In the genomic region with DNA sequence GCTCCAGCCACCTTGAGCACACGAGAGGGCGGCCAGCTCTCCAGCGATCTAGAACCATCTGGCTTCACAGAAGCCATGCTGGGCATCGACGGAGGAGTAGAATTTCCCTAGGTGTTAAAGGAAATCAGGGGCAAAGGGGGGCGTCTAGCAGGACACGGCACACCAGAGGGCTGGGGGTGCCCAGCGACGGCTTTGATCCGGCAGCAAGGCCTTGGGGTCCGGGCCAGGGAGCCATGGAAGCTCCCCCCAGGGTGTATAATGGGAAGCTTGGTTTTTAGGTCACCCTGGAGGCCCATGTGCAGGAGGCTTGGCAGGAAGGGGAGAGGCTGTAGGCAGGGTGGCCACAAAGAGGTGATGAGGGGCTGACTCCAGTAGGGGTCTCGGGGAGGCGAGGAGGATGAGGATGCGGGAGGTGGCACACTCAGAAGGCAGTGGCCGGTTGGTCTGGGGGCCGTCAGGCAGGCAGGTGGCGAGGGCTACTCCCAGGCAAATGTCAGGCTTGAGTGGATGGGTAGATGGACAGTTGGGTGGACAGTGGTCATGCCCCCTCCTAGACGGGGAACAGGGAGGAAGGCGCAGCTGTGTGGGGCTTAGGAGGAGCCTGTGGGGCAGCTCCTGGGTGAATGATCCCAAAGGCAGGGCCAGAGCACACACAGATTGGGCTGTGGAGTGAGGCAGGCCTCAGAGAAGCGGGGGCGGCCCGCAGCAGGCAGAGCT, we compare ENCODE assay signal across 1 cellular context.
TF ChIP-seq lines count a peak whose summit lies in the region.

No MANE protein-coding gene starts in this region.

TF ChIP-seq in K562, 482 proteins besides CTCF, POLR2A, EP300 and RAD21:
- TF ChIP-seq, protein P1, sequence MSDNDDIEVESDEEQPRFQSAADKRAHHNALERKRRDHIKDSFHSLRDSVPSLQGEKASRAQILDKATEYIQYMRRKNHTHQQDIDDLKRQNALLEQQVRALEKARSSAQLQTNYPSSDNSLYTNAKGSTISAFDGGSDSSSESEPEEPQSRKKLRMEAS (CRISPR knock-in tag; IDR thresholded peaks at IDR 0.05): no peak
- TF ChIP-seq CSDE1 (IDR thresholded peaks at IDR 0.05): no peak
- no peak for TF ChIP-seq SUPT5H (IDR thresholded peaks at IDR 0.05)
- TF ChIP-seq ZNF780A (CRISPR knock-in tag; IDR thresholded peaks at IDR 0.05): no peak
- TF ChIP-seq, protein P2, sequence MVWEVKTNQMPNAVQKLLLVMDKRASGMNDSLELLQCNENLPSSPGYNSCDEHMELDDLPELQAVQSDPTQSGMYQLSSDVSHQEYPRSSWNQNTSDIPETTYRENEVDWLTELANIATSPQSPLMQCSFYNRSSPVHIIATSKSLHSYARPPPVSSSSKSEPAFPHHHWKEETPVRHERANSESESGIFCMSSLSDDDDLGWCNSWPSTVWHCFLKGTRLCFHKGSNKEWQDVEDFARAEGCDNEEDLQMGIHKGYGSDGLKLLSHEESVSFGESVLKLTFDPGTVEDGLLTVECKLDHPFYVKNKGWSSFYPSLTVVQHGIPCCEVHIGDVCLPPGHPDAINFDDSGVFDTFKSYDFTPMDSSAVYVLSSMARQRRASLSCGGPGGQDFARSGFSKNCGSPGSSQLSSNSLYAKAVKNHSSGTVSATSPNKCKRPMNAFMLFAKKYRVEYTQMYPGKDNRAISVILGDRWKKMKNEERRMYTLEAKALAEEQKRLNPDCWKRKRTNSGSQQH (CRISPR knock-in tag; IDR thresholded peaks at IDR 0.05): no peak
- no peak for TF ChIP-seq NFRKB (IDR thresholded peaks at IDR 0.05; ENCODE audit: low read depth)
- TF ChIP-seq ZKSCAN3 (CRISPR knock-in tag; IDR thresholded peaks at IDR 0.05): no peak
- no peak for TF ChIP-seq HDAC3 (IDR thresholded peaks at IDR 0.05; ENCODE audit: borderline replicate concordance, partially characterized antibody)
- no peak for TF ChIP-seq GABPA (tag; conservative IDR thresholded peaks at IDR 0.05; ENCODE audit: low read depth)
- TF ChIP-seq, protein P3, sequence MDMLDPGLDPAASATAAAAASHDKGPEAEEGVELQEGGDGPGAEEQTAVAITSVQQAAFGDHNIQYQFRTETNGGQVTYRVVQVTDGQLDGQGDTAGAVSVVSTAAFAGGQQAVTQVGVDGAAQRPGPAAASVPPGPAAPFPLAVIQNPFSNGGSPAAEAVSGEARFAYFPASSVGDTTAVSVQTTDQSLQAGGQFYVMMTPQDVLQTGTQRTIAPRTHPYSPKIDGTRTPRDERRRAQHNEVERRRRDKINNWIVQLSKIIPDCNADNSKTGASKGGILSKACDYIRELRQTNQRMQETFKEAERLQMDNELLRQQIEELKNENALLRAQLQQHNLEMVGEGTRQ (CRISPR knock-in tag; IDR thresholded peaks at IDR 0.05): no peak
- TF ChIP-seq, protein P4, sequence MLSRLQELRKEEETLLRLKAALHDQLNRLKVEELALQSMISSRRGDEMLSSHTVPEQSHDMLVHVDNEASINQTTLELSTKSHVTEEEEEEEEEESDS (CRISPR knock-in tag; IDR thresholded peaks at IDR 0.05): no peak
- TF ChIP-seq ZNF77 (CRISPR knock-in tag; IDR thresholded peaks at IDR 0.05): no peak
- TF ChIP-seq RNF2 (IDR thresholded peaks at IDR 0.05): no peak
- TF ChIP-seq, protein P5, sequence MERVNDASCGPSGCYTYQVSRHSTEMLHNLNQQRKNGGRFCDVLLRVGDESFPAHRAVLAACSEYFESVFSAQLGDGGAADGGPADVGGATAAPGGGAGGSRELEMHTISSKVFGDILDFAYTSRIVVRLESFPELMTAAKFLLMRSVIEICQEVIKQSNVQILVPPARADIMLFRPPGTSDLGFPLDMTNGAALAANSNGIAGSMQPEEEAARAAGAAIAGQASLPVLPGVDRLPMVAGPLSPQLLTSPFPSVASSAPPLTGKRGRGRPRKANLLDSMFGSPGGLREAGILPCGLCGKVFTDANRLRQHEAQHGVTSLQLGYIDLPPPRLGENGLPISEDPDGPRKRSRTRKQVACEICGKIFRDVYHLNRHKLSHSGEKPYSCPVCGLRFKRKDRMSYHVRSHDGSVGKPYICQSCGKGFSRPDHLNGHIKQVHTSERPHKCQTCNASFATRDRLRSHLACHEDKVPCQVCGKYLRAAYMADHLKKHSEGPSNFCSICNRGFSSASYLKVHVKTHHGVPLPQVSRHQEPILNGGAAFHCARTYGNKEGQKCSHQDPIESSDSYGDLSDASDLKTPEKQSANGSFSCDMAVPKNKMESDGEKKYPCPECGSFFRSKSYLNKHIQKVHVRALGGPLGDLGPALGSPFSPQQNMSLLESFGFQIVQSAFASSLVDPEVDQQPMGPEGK (CRISPR knock-in tag; IDR thresholded peaks at IDR 0.05; ENCODE audit: borderline replicate concordance): no peak
- TF ChIP-seq, protein P6, sequence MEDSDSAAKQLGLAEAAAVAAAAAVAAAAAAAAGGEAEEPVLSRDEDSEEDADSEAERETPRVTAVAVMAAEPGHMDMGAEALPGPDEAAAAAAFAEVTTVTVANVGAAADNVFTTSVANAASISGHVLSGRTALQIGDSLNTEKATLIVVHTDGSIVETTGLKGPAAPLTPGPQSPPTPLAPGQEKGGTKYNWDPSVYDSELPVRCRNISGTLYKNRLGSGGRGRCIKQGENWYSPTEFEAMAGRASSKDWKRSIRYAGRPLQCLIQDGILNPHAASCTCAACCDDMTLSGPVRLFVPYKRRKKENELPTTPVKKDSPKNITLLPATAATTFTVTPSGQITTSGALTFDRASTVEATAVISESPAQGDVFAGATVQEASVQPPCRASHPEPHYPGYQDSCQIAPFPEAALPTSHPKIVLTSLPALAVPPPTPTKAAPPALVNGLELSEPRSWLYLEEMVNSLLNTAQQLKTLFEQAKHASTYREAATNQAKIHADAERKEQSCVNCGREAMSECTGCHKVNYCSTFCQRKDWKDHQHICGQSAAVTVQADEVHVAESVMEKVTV (CRISPR knock-in tag; IDR thresholded peaks at IDR 0.05): no peak
- TF ChIP-seq POLR2G (IDR thresholded peaks at IDR 0.05; ENCODE audit: low read depth, low read length): no peak
